ENCODE assay signal across 8 cellular contexts in genomic region chr19:6739390-6739883, GRCh38. TPM values are rescaled to one million over a fixed set of nuclear protein-coding genes. Genes with fewer than 3 reads are reported as not detected.
DNase-seq lines count a peak whose midpoint lies in the region; ATAC-seq, FAIRE-seq and TF ChIP-seq lines count a peak whose summit lies in the region.

Gene TRIP10 (plus strand): TSS chr19:6739680. CDS start chr19:6739762, 82 bp downstream.

- 1 to 2% methylated on average over 19 to 35 of the region's 47 CpGs for WGBS in pancreas, 2 donors

- H3K9me3 Mint-ChIP-seq in T-cell, result no peaks in the 10 kb centered on the region

- H2AFZ ChIP-seq in KMS-11 (ENCODE audit: low read depth), result peak within 1 kb of the TSS; percentile 93

- CTCF ChIA-PET in T-cell (lab: Charles Lee), result interaction anchor here in 1 of 2 donors (0.6 to 3.4 kb wide), 3 partner anchors 97 to 124 kb away, joined by 3 to 51 read pairs (median 5); no protein-coding TSS in a partner anchor

- DNase-seq in COLO668 (lab: John Stamatoyannopoulos, UW; ENCODE audit: unreplicated experiment) (peak; percentile 77), T-cell (peak; percentile 63 to 89 (median 78)), adipocyte (ENCODE audit: low read depth) (peak; percentile 96), cardiac muscle cell (ENCODE audit: low read depth in 1 of 2, low spot score in 1 of 2) (peak; percentile 88 to 94), pancreas (peak; percentile 78 to 93 (median 90)), thoracic aorta (ENCODE audit: low spot score) (peak; percentile 50)

- H3K36me3 ChIP-seq in KMS-11 (ENCODE audit: insufficient read depth) (no peaks in the 10 kb centered on the region), adipocyte (ENCODE audit: control insufficient read depth, insufficient read depth, low read length, severe bottlenecking) (peaks cover 17% of the 10 kb centered on the region), cardiac muscle cell (no peaks in the 10 kb centered on the region), pancreas (no peaks in the 10 kb centered on the region), thoracic aorta (peaks cover 12% of the 10 kb centered on the region)

- peak within 1 kb of the TSS; percentile 92 to 93 for H3K27ac Mint-ChIP-seq in T-cell

- H3K4me2 ChIP-seq in KMS-11, result peak within 1 kb of the TSS; percentile 100

- H3K27ac ChIP-seq in KMS-11 (peak within 1 kb of the TSS; percentile 49), cardiac muscle cell (peak within 1 kb of the TSS; percentile 80), pancreas (peak within 1 kb of the TSS; percentile 82 to 91 (median 86)), thoracic aorta (peak within 1 kb of the TSS; percentile 87 to 93)

- POLR2A ChIA-PET in T-cell (lab: Charles Lee), result no interaction called here

- H3K4me1 ChIP-seq in KMS-11 (ENCODE audit: low read depth, poor library complexity, severe bottlenecking), result peaks cover 35% of the 10 kb centered on the region
- peaks cover 55% of the 10 kb centered on the region for H3K4me1 ChIP-seq in adipocyte (ENCODE audit: control insufficient read depth, insufficient read depth, low read length)
- peaks cover 21% of the 10 kb centered on the region for H3K4me1 ChIP-seq in cardiac muscle cell (ENCODE audit: low read depth)
- peaks cover 12 to 27% (median 13%) of the 10 kb centered on the region in 3 donors for H3K4me1 ChIP-seq in pancreas
- peaks cover 31 to 67% of the 10 kb centered on the region in 2 donors for H3K4me1 ChIP-seq in thoracic aorta (ENCODE audit: control insufficient read depth in 1 of 2, low read depth in 2 of 2)

- peak within 1 kb of the TSS; percentile 62 for H3K9ac ChIP-seq in KMS-11
- H3K9ac ChIP-seq in adipocyte (ENCODE audit: low read length), result peak within 1 kb of the TSS; percentile 95

- TF ChIP-seq CTCF in KMS-11 (conservative IDR thresholded peaks at IDR 0.05; ENCODE audit: low read depth, low read length) (no peak), cardiac muscle cell (IDR thresholded peaks at IDR 0.05; ENCODE audit: low read depth, low read length) (no peak), pancreas (IDR thresholded peaks at IDR 0.05) (no peak), thoracic aorta (IDR thresholded peaks at IDR 0.05) (no peak)

- H3K4me3 ChIP-seq in KMS-11 (IDR thresholded peaks at IDR 0.05; ENCODE audit: insufficient read depth, low read depth, low read length), result no peak within 1 kb of the TSS
- H3K4me3 ChIP-seq in adipocyte (ENCODE audit: low read length), result peak within 1 kb of the TSS; percentile 87
- H3K4me3 ChIP-seq in cardiac muscle cell, result peak within 1 kb of the TSS; percentile 72
- peak within 1 kb of the TSS; percentile 66 to 91 (median 80) for H3K4me3 ChIP-seq in pancreas
- peak within 1 kb of the TSS; percentile 88 for H3K4me3 ChIP-seq in thoracic aorta

- H3K79me2 ChIP-seq in KMS-11 (ENCODE audit: insufficient read depth, low read depth), result peaks cover 3% of the 10 kb centered on the region; the same call in 1 of the 2 replicates

- intact Hi-C loops in pancreas (cut with DNase I), result loop anchor here in 1 of 3 donors (5.0 kb wide), 1 partner anchor 123 kb away; no protein-coding TSS in a partner anchor

- H3K9me3 ChIP-seq in adipocyte (ENCODE audit: control insufficient read depth, low read length) (no peaks in the 10 kb centered on the region), cardiac muscle cell (ENCODE audit: low read depth) (no peaks in the 10 kb centered on the region), pancreas (no peaks in the 10 kb centered on the region), thoracic aorta (no peaks in the 10 kb centered on the region)

- H3K4me1 Mint-ChIP-seq in T-cell, result peaks cover 31 to 43% (median 40%) of the 10 kb centered on the region in 3 donors

- H3K36me3 Mint-ChIP-seq in T-cell, result peaks cover 5% of the 10 kb centered on the region

- ATAC-seq in T-cell (replicated peaks in 1 of 4) (peak; percentile 7 to 31 (median 9)), pancreas (peak; percentile 32 to 50 (median 45)), thoracic aorta (ENCODE audit: insufficient number of reproducible peaks, low FRiP score, low read depth) (peak; percentile 15), GM21423 (IDR thresholded peaks at IDR 0.05; ENCODE audit: unreplicated experiment) (no peak)

- no peaks in the 10 kb centered on the region for H3K27me3 Mint-ChIP-seq in T-cell

- H4K20me1 ChIP-seq in KMS-11 (ENCODE audit: insufficient read depth), result no peaks in the 10 kb centered on the region

- peak within 1 kb of the TSS; percentile 94 to 96 (median 95) for H3K4me3 Mint-ChIP-seq in T-cell

- FAIRE-seq in pancreas (lab: Jason Lieb, UNC), result no peak

- H3K27me3 ChIP-seq in KMS-11 (ENCODE audit: insufficient read depth, low read depth) (no peaks in the 10 kb centered on the region), adipocyte (replicated peaks; ENCODE audit: control insufficient read depth, insufficient read depth, low read length) (no peaks in the 10 kb centered on the region), cardiac muscle cell (no peaks in the 10 kb centered on the region), pancreas (no peaks in the 10 kb centered on the region), thoracic aorta (replicated peaks; ENCODE audit: insufficient read depth) (no peaks in the 10 kb centered on the region)

RNA-seq across cellular contexts. Expression of gene TRIP10, which starts in this region (rescaled TPM):
- 1 to 10 TPM; 2.6 to 8.7 (median 7.3) TPM for total RNA-seq in T-cell
- 60.4 and 67.8 TPM in 2 replicates for total RNA-seq in cardiac muscle cell
- polyA plus RNA-seq in cardiac muscle cell, result 54.1 and 72.1 TPM in 2 replicates
- 10 to 100 TPM; 16.4 to 36.8 (median 21.9) TPM for total RNA-seq in pancreas
- 100 to 1,000 TPM in 1 of 2 donors, 10 to 100 TPM in 1; 92.1 to 102 TPM for polyA plus RNA-seq in pancreas
- total RNA-seq in thoracic aorta, result 100 to 1,000 TPM in 1 of 2 donors, 10 to 100 TPM in 1; 98.2 to 105 TPM
